20 cellular contexts compared by ENCODE assay signal in the genomic region with DNA sequence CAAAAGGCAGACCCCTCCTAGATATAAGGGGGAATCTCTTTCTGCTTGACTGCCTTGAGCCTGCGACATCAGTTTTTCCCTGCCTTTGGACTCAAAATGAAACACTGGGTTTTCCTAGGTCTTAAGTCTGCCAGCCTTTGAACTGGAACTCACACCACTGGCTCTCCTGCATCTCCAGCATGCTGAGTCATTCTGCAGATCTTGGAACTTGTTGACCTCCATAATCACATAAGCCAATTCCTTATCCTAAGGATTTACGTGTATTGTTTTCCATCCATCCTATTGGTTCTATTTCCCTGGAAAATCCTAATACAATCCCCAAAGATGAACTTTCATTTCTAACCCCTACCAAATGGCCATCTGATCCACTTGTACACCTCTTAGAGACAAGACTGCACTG.
DNase-seq lines count a peak whose midpoint lies in the region; ATAC-seq, FAIRE-seq and TF ChIP-seq lines count a peak whose summit lies in the region.
"Had no signal": no experiment of that assay in that cellular context is flagged by ENCODE, and none has a peak within 500 bp of the region (broad histone marks: within the 10 kb centered on the region; RNA-seq: fewer than 3 reads in every experiment).

No MANE protein-coding gene starts in this region.

- peaks cover 94% of the 10 kb centered on the region for H3K36me3 ChIP-seq in OCI-LY1 (ENCODE audit: insufficient read depth, low read length)
- H3K36me3 ChIP-seq: Peyer's patch had no signal

- ATAC-seq in memory B cell (ENCODE audit: low read depth) = no peak
- peak in 1 of 2 donors; percentile 17 for ATAC-seq in stimulated activated naive B cell treated with anti-CD40 and anti-IgM and Interleukin-4, amounts not matched to agents 10 μg/mL and 1 μg/mL and 100 μg/mL, for 72 hours (replicated peaks)
- ATAC-seq in GM19023 (IDR thresholded peaks at IDR 0.05; ENCODE audit: unreplicated experiment) = no peak
- ATAC-seq: CD8-positive, alpha-beta T cell; Right ventricle myocardium inferior had no signal

- no peak overlapping the region for H3K4me2 ChIP-seq in OCI-LY1 (ENCODE audit: low read length)
- H3K4me2 ChIP-seq: BLaER1 had no signal

- no peaks in the 10 kb centered on the region for H3K27me3 Mint-ChIP-seq in memory B cell
- H3K27me3 Mint-ChIP-seq in stimulated activated naive B cell treated with anti-CD40 and anti-IgM and Interleukin-4, amounts not matched to agents 10 μg/mL and 1 μg/mL and 100 μg/mL, for 72 hours = no peaks in the 10 kb centered on the region

- peak overlapping the region; percentile 35 for H3K27ac Mint-ChIP-seq in memory B cell
- H3K27ac Mint-ChIP-seq in stimulated activated naive B cell treated with anti-CD40 and anti-IgM and Interleukin-4, amounts not matched to agents 10 μg/mL and 1 μg/mL and 100 μg/mL, for 72 hours = peak overlapping the region; percentile 90
- H3K27ac Mint-ChIP-seq: CD8-positive, alpha-beta T cell; H9 had no signal

- peaks cover 50% of the 10 kb centered on the region for H3K36me3 Mint-ChIP-seq in memory B cell
- H3K36me3 Mint-ChIP-seq in stimulated activated naive B cell treated with anti-CD40 and anti-IgM and Interleukin-4, amounts not matched to agents 10 μg/mL and 1 μg/mL and 100 μg/mL, for 72 hours = peaks cover 46 to 64% of the 10 kb centered on the region in 2 donors
- H3K36me3 Mint-ChIP-seq: CD8-positive, alpha-beta T cell had no signal

- DNase-seq in NCI-H2171 treated with DMSO at 0.1 percent for 48 hours (lab: John Stamatoyannopoulos, UW) (peak; percentile 7), NCI-H2171 (lab: John Stamatoyannopoulos, UW) (no peak), memory B cell (ENCODE audit: low spot score in 2 of 2) (no peak), urothelium cell line (ENCODE audit: low spot score) (no peak), SKM-1 treated with dmso at 0.1 percent for 144 hours (lab: John Stamatoyannopoulos, UW; ENCODE audit: unreplicated experiment) (no peak)
- no peak for DNase-seq in stimulated activated naive B cell treated with anti-CD40 and anti-IgM and Interleukin-4, amounts not matched to agents 10 μg/mL and 1 μg/mL and 100 μg/mL, for 72 hours
- DNase-seq: CD8-positive, alpha-beta T cell; DND-41; H9; NCI-H1105 treated with DMSO at 0.1 percent for 48 hours; NCI-H1694; NCI-H2081 treated with DMSO at 0.1 percent for 48 hours; NCI-H510A treated with DMSO at 0.1 percent for 48 hours; Peyer's patch; SW 1271 had no signal

- no peak overlapping the region for H3K4me3 Mint-ChIP-seq in memory B cell
- no peak overlapping the region for H3K4me3 Mint-ChIP-seq in stimulated activated naive B cell treated with anti-CD40 and anti-IgM and Interleukin-4, amounts not matched to agents 10 μg/mL and 1 μg/mL and 100 μg/mL, for 72 hours
- H3K4me3 Mint-ChIP-seq: CD8-positive, alpha-beta T cell; H9 had no signal

- peak overlapping the region; percentile 25 for H3K27ac ChIP-seq in OCI-LY1 (ENCODE audit: low read depth, low read length, poor library complexity, severe bottlenecking)
- H3K27ac ChIP-seq: BLaER1, Peyer's patch had no signal

- H3K4me3 ChIP-seq in OCI-LY1 (ENCODE audit: low read depth, low read length, poor library complexity, severe bottlenecking) = no peak overlapping the region
- H3K4me3 ChIP-seq: BLaER1, Peyer's patch had no signal

- no peak for TF ChIP-seq CTCF in OCI-LY1 (IDR thresholded peaks at IDR 0.05; ENCODE audit: low read length)

- H3K9me2 ChIP-seq in OCI-LY1 (ENCODE audit: low read depth, low read length) = no peaks in the 10 kb centered on the region

- FAIRE-seq in urothelium cell line (lab: Jason Lieb, UNC) = no peak
- FAIRE-seq: G401.6 had no signal

- no peaks in the 10 kb centered on the region for H3K9me3 ChIP-seq in OCI-LY1 (ENCODE audit: low read length)
- H3K9me3 ChIP-seq: BLaER1, Peyer's patch had no signal

- no peaks in the 10 kb centered on the region for H3F3A ChIP-seq in OCI-LY1 (ENCODE audit: insufficient read depth, low read length)

- H3K9me3 Mint-ChIP-seq in memory B cell = no peaks in the 10 kb centered on the region
- peaks cover 0 to 3% of the 10 kb centered on the region in 2 donors for H3K9me3 Mint-ChIP-seq in stimulated activated naive B cell treated with anti-CD40 and anti-IgM and Interleukin-4, amounts not matched to agents 10 μg/mL and 1 μg/mL and 100 μg/mL, for 72 hours
- H3K9me3 Mint-ChIP-seq: CD8-positive, alpha-beta T cell; H9 had no signal

- H3K4me1 ChIP-seq in OCI-LY1 (ENCODE audit: insufficient read depth, low read length, severe bottlenecking) = peaks cover 1% of the 10 kb centered on the region
- H3K4me1 ChIP-seq: BLaER1, Peyer's patch had no signal

- H3K27me3 ChIP-seq in OCI-LY1 (ENCODE audit: insufficient read depth, low read length) = no peaks in the 10 kb centered on the region
- H3K27me3 ChIP-seq: BLaER1, Peyer's patch had no signal

- H3K9ac ChIP-seq in OCI-LY1 (ENCODE audit: low read length) = no peak overlapping the region
- H3K9ac ChIP-seq: BLaER1 had no signal

- H3K79me2 ChIP-seq in OCI-LY1 (ENCODE audit: insufficient read depth, low read length) = 0 out of 2 replicates have a peak, but pooled peaks cover 4% of the 10 kb centered on the region

- peaks cover 33% of the 10 kb centered on the region for H3K4me1 Mint-ChIP-seq in memory B cell
- peaks cover 40 to 64% of the 10 kb centered on the region in 2 donors for H3K4me1 Mint-ChIP-seq in stimulated activated naive B cell treated with anti-CD40 and anti-IgM and Interleukin-4, amounts not matched to agents 10 μg/mL and 1 μg/mL and 100 μg/mL, for 72 hours

- H2AFZ ChIP-seq in OCI-LY1 (ENCODE audit: low read length) = no peak overlapping the region

- H4K20me1 ChIP-seq in OCI-LY1 (ENCODE audit: insufficient read depth, low read length) = no peaks in the 10 kb centered on the region
